2 cellular contexts compared by ENCODE assay signal in the genomic region with DNA sequence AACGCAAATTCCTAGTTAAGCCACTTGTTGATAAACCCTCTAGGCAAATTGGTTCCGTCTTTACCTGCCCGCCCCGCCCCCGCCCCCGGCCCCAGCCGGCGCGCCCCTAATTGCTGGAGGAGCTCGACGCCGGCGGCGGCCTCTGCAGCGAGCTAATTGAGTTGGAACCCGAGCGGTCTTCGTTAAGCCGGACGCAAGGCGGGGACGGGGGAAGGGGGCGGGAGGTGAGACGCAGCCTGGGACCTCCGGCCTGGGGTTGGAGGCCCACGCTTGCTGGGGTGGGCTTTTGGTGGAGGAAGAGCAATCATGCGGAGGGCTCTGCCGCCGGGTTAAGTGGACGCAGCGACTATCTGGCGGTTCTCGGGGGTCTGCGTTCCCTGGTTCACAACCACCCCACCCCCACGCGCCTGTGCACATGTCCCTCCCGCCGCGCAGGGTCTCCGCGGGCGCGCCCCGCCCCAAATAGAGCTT.
TF ChIP-seq lines count a peak whose summit lies in the region.

No MANE protein-coding gene starts in this region.

TF ChIP-seq in GM23338, 12 proteins besides CTCF, POLR2A, EP300 and RAD21 (continued from another document and continues in another):
- TF ChIP-seq, protein P1, sequence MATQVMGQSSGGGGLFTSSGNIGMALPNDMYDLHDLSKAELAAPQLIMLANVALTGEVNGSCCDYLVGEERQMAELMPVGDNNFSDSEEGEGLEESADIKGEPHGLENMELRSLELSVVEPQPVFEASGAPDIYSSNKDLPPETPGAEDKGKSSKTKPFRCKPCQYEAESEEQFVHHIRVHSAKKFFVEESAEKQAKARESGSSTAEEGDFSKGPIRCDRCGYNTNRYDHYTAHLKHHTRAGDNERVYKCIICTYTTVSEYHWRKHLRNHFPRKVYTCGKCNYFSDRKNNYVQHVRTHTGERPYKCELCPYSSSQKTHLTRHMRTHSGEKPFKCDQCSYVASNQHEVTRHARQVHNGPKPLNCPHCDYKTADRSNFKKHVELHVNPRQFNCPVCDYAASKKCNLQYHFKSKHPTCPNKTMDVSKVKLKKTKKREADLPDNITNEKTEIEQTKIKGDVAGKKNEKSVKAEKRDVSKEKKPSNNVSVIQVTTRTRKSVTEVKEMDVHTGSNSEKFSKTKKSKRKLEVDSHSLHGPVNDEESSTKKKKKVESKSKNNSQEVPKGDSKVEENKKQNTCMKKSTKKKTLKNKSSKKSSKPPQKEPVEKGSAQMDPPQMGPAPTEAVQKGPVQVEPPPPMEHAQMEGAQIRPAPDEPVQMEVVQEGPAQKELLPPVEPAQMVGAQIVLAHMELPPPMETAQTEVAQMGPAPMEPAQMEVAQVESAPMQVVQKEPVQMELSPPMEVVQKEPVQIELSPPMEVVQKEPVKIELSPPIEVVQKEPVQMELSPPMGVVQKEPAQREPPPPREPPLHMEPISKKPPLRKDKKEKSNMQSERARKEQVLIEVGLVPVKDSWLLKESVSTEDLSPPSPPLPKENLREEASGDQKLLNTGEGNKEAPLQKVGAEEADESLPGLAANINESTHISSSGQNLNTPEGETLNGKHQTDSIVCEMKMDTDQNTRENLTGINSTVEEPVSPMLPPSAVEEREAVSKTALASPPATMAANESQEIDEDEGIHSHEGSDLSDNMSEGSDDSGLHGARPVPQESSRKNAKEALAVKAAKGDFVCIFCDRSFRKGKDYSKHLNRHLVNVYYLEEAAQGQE (IDR thresholded peaks at IDR 0.05; ENCODE audit: unreplicated experiment), result no peak
- TF ChIP-seq JUNB (IDR thresholded peaks at IDR 0.05; ENCODE audit: unreplicated experiment) (no peak), EZH2 (IDR thresholded peaks at IDR 0.05; ENCODE audit: low read depth, unreplicated experiment) (peak; percentile 80), ZNF114 (CRISPR knock-in tag; IDR thresholded peaks at IDR 0.05) (no peak), ZNF331 (CRISPR knock-in tag; IDR thresholded peaks at IDR 0.05; ENCODE audit: low read depth) (no peak), STAT1 (IDR thresholded peaks at IDR 0.05; ENCODE audit: unreplicated experiment) (no peak), POLR2AphosphoS5 (IDR thresholded peaks at IDR 0.05; ENCODE audit: low read depth) (no peak), CREB1 (CRISPR knock-in tag; IDR thresholded peaks at IDR 0.05; ENCODE audit: low read depth) (no peak), EZH2phosphoT487 (IDR thresholded peaks at IDR 0.05; ENCODE audit: unreplicated experiment) (peak; percentile 16)
- TF ChIP-seq, protein P2, sequence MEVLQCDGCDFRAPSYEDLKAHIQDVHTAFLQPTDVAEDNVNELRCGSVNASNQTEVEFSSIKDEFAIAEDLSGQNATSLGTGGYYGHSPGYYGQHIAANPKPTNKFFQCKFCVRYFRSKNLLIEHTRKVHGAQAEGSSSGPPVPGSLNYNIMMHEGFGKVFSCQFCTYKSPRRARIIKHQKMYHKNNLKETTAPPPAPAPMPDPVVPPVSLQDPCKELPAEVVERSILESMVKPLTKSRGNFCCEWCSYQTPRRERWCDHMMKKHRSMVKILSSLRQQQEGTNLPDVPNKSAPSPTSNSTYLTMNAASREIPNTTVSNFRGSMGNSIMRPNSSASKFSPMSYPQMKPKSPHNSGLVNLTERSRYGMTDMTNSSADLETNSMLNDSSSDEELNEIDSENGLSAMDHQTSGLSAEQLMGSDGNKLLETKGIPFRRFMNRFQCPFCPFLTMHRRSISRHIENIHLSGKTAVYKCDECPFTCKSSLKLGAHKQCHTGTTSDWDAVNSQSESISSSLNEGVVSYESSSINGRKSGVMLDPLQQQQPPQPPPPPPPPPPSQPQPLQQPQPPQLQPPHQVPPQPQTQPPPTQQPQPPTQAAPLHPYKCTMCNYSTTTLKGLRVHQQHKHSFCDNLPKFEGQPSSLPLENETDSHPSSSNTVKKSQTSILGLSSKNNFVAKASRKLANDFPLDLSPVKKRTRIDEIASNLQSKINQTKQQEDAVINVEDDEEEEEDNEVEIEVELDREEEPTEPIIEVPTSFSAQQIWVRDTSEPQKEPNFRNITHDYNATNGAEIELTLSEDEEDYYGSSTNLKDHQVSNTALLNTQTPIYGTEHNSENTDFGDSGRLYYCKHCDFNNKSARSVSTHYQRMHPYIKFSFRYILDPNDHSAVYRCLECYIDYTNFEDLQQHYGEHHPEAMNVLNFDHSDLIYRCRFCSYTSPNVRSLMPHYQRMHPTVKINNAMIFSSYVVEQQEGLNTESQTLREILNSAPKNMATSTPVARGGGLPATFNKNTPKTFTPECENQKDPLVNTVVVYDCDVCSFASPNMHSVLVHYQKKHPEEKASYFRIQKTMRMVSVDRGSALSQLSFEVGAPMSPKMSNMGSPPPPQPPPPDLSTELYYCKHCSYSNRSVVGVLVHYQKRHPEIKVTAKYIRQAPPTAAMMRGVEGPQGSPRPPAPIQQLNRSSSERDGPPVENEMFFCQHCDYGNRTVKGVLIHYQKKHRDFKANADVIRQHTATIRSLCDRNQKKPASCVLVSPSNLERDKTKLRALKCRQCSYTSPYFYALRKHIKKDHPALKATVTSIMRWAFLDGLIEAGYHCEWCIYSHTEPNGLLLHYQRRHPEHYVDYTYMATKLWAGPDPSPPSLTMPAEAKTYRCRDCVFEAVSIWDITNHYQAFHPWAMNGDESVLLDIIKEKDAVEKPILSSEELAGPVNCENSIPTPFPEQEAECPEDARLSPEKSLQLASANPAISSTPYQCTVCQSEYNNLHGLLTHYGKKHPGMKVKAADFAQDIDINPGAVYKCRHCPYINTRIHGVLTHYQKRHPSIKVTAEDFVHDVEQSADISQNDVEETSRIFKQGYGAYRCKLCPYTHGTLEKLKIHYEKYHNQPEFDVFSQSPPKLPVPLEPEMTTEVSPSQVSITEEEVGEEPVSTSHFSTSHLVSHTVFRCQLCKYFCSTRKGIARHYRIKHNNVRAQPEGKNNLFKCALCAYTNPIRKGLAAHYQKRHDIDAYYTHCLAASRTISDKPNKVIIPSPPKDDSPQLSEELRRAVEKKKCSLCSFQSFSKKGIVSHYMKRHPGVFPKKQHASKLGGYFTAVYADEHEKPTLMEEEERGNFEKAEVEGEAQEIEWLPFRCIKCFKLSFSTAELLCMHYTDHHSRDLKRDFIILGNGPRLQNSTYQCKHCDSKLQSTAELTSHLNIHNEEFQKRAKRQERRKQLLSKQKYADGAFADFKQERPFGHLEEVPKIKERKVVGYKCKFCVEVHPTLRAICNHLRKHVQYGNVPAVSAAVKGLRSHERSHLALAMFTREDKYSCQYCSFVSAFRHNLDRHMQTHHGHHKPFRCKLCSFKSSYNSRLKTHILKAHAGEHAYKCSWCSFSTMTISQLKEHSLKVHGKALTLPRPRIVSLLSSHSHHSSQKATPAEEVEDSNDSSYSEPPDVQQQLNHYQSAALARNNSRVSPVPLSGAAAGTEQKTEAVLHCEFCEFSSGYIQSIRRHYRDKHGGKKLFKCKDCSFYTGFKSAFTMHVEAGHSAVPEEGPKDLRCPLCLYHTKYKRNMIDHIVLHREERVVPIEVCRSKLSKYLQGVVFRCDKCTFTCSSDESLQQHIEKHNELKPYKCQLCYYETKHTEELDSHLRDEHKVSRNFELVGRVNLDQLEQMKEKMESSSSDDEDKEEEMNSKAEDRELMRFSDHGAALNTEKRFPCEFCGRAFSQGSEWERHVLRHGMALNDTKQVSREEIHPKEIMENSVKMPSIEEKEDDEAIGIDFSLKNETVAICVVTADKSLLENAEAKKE (CRISPR knock-in tag; IDR thresholded peaks at IDR 0.05), result no peak

TF ChIP-seq in WTC11, 78 proteins besides CTCF, POLR2A, EP300 and RAD21 (continued from another document):
- TF ChIP-seq, protein P3, sequence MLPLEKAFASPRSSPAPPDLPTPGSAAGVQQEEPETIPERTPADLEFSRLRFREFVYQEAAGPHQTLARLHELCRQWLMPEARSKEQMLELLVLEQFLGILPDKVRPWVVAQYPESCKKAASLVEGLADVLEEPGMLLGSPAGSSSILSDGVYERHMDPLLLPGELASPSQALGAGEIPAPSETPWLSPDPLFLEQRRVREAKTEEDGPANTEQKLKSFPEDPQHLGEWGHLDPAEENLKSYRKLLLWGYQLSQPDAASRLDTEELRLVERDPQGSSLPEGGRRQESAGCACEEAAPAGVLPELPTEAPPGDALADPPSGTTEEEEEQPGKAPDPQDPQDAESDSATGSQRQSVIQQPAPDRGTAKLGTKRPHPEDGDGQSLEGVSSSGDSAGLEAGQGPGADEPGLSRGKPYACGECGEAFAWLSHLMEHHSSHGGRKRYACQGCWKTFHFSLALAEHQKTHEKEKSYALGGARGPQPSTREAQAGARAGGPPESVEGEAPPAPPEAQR (CRISPR knock-in tag; IDR thresholded peaks at IDR 0.05), result no peak
- TF ChIP-seq, protein P4, sequence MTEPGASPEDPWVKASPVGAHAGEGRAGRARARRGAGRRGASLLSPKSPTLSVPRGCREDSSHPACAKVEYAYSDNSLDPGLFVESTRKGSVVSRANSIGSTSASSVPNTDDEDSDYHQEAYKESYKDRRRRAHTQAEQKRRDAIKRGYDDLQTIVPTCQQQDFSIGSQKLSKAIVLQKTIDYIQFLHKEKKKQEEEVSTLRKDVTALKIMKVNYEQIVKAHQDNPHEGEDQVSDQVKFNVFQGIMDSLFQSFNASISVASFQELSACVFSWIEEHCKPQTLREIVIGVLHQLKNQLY (CRISPR knock-in tag; IDR thresholded peaks at IDR 0.05), result no peak
- TF ChIP-seq, protein P5, sequence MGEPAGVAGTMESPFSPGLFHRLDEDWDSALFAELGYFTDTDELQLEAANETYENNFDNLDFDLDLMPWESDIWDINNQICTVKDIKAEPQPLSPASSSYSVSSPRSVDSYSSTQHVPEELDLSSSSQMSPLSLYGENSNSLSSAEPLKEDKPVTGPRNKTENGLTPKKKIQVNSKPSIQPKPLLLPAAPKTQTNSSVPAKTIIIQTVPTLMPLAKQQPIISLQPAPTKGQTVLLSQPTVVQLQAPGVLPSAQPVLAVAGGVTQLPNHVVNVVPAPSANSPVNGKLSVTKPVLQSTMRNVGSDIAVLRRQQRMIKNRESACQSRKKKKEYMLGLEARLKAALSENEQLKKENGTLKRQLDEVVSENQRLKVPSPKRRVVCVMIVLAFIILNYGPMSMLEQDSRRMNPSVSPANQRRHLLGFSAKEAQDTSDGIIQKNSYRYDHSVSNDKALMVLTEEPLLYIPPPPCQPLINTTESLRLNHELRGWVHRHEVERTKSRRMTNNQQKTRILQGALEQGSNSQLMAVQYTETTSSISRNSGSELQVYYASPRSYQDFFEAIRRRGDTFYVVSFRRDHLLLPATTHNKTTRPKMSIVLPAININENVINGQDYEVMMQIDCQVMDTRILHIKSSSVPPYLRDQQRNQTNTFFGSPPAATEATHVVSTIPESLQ (CRISPR knock-in tag; IDR thresholded peaks at IDR 0.05), result no peak
- TF ChIP-seq, protein P6, sequence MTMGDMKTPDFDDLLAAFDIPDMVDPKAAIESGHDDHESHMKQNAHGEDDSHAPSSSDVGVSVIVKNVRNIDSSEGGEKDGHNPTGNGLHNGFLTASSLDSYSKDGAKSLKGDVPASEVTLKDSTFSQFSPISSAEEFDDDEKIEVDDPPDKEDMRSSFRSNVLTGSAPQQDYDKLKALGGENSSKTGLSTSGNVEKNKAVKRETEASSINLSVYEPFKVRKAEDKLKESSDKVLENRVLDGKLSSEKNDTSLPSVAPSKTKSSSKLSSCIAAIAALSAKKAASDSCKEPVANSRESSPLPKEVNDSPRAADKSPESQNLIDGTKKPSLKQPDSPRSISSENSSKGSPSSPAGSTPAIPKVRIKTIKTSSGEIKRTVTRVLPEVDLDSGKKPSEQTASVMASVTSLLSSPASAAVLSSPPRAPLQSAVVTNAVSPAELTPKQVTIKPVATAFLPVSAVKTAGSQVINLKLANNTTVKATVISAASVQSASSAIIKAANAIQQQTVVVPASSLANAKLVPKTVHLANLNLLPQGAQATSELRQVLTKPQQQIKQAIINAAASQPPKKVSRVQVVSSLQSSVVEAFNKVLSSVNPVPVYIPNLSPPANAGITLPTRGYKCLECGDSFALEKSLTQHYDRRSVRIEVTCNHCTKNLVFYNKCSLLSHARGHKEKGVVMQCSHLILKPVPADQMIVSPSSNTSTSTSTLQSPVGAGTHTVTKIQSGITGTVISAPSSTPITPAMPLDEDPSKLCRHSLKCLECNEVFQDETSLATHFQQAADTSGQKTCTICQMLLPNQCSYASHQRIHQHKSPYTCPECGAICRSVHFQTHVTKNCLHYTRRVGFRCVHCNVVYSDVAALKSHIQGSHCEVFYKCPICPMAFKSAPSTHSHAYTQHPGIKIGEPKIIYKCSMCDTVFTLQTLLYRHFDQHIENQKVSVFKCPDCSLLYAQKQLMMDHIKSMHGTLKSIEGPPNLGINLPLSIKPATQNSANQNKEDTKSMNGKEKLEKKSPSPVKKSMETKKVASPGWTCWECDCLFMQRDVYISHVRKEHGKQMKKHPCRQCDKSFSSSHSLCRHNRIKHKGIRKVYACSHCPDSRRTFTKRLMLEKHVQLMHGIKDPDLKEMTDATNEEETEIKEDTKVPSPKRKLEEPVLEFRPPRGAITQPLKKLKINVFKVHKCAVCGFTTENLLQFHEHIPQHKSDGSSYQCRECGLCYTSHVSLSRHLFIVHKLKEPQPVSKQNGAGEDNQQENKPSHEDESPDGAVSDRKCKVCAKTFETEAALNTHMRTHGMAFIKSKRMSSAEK (CRISPR knock-in tag; IDR thresholded peaks at IDR 0.05; ENCODE audit: borderline replicate concordance), result no peak
- TF ChIP-seq TEAD4 (CRISPR knock-in tag; IDR thresholded peaks at IDR 0.05) (no peak), CBFB (CRISPR knock-in tag; IDR thresholded peaks at IDR 0.05; ENCODE audit: low read depth) (no peak), NFATC4 (CRISPR knock-in tag; IDR thresholded peaks at IDR 0.05) (no peak), SMAD3 (CRISPR knock-in tag; IDR thresholded peaks at IDR 0.05; ENCODE audit: borderline replicate concordance) (no peak), ZBTB21 (CRISPR knock-in tag; IDR thresholded peaks at IDR 0.05; ENCODE audit: borderline replicate concordance) (no peak), ZNF219 (CRISPR knock-in tag; IDR thresholded peaks at IDR 0.05; ENCODE audit: borderline replicate concordance) (no peak)
- TF ChIP-seq, protein P7, sequence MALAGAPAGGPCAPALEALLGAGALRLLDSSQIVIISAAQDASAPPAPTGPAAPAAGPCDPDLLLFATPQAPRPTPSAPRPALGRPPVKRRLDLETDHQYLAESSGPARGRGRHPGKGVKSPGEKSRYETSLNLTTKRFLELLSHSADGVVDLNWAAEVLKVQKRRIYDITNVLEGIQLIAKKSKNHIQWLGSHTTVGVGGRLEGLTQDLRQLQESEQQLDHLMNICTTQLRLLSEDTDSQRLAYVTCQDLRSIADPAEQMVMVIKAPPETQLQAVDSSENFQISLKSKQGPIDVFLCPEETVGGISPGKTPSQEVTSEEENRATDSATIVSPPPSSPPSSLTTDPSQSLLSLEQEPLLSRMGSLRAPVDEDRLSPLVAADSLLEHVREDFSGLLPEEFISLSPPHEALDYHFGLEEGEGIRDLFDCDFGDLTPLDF (CRISPR knock-in tag; IDR thresholded peaks at IDR 0.05), result no peak
- TF ChIP-seq, protein P8, sequence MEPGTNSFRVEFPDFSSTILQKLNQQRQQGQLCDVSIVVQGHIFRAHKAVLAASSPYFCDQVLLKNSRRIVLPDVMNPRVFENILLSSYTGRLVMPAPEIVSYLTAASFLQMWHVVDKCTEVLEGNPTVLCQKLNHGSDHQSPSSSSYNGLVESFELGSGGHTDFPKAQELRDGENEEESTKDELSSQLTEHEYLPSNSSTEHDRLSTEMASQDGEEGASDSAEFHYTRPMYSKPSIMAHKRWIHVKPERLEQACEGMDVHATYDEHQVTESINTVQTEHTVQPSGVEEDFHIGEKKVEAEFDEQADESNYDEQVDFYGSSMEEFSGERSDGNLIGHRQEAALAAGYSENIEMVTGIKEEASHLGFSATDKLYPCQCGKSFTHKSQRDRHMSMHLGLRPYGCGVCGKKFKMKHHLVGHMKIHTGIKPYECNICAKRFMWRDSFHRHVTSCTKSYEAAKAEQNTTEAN (CRISPR knock-in tag; IDR thresholded peaks at IDR 0.05), result no peak
